In genomic region chr22:31726692-31727091, GRCh38 we compare ENCODE assay signal across 19 cellular contexts. TPM values are rescaled to one million over a fixed set of nuclear protein-coding genes. Genes with fewer than 3 reads are reported as not detected.
A peak's percentile ranks its signal among the peaks of the same experiment; 100 is the strongest.
DNase-seq lines count a peak whose midpoint lies in the region; ATAC-seq and TF ChIP-seq lines count a peak whose summit lies in the region.
"Had no signal": no experiment of that assay in that cellular context is flagged by ENCODE, and none has a peak within 500 bp of the region (broad histone marks: within the 10 kb centered on the region; RNA-seq: fewer than 3 reads in every experiment).

No MANE protein-coding gene starts in this region.

- intact Hi-C loops in heart left ventricle (cut with DNase I), result no loop called here

- H3K27me3 ChIP-seq in heart left ventricle, result no peaks in the 10 kb centered on the region
- no peaks in the 10 kb centered on the region for H3K27me3 ChIP-seq in right atrium auricular region

- CTCF ChIA-PET in activated naive CD4-positive, alpha-beta T cell treated with anti-CD3 and anti-CD28 coated beads, Interleukin-2, amount 10 ng/mL, durations not matched to agents 7 days and 5 days (lab: Charles Lee), result interaction anchor here (1.0 to 1.5 kb wide), 2 partner anchors 13 to 31 kb away, joined by 3 read pairs; no protein-coding TSS in a partner anchor

- TF ChIP-seq CTCF in heart left ventricle (IDR thresholded peaks at IDR 0.05) (no peak), right atrium auricular region (IDR thresholded peaks at IDR 0.05) (no peak)

- H3K36me3 ChIP-seq in heart left ventricle (peaks cover 0 to 56% (median 30%) of the 10 kb centered on the region in 9 donors), right atrium auricular region (no peaks in the 10 kb centered on the region)

- H3K36me3 Mint-ChIP-seq in activated naive CD4-positive, alpha-beta T cell treated with anti-CD3 and anti-CD28 coated beads, Interleukin-2, amount 10 ng/mL, durations not matched to agents 7 days and 5 days, result peaks cover 17% of the 10 kb centered on the region

- H3K27ac Mint-ChIP-seq in stimulated activated naive CD8-positive, alpha-beta T cell treated with anti-CD3 and anti-CD28 coated beads, Interleukin-15, amount 100 ng/mL, for 72 hours, result peak overlapping the region; percentile 19 to 34
- H3K27ac Mint-ChIP-seq in activated naive CD4-positive, alpha-beta T cell treated with anti-CD3 and anti-CD28 coated beads, Interleukin-2, amount 10 ng/mL, durations not matched to agents 7 days and 5 days, result no peak overlapping the region
- H3K27ac Mint-ChIP-seq: B cell; CD4-positive, alpha-beta T cell had no signal

- peaks cover 0 to 17% (median 0%) of the 10 kb centered on the region in 12 donors for H3K4me1 ChIP-seq in heart left ventricle
- H3K4me1 ChIP-seq in right atrium auricular region, result peaks cover 0 to 4% of the 10 kb centered on the region in 2 donors

- WGBS in heart left ventricle, 4 donors, result 34 to 50% (median 49%) methylated on average over 3 of the region's 3 CpGs

- no peaks in the 10 kb centered on the region for H3K4me1 Mint-ChIP-seq in stimulated activated naive CD8-positive, alpha-beta T cell treated with anti-CD3 and anti-CD28 coated beads, Interleukin-15, amount 100 ng/mL, for 72 hours
- H3K4me1 Mint-ChIP-seq in activated naive CD4-positive, alpha-beta T cell treated with anti-CD3 and anti-CD28 coated beads, Interleukin-2, amount 10 ng/mL, durations not matched to agents 7 days and 5 days, result no peaks in the 10 kb centered on the region

- no peak for ATAC-seq in stimulated activated naive CD8-positive, alpha-beta T cell treated with anti-CD3 and anti-CD28 coated beads, Interleukin-15, amount 100 ng/mL, for 72 hours
- ATAC-seq in stimulated activated naive CD8-positive, alpha-beta T cell treated with anti-CD3 and anti-CD28 coated beads, Interleukin-15, Interleukin-2, amounts not matched to agents 100 U/mL and 50 U/mL, for 24 hours, result no peak
- ATAC-seq in heart left ventricle, result peak; percentile 71 to 82 (median 78)
- ATAC-seq: HCT116, HepG2 had no signal

- no peaks in the 10 kb centered on the region for H3K9me3 ChIP-seq in heart left ventricle
- no peaks in the 10 kb centered on the region for H3K9me3 ChIP-seq in right atrium auricular region

- DNase-seq in stimulated activated naive CD8-positive, alpha-beta T cell treated with anti-CD3 and anti-CD28 coated beads, Interleukin-15, amount 100 ng/mL, for 72 hours, result no peak
- DNase-seq in stimulated activated naive CD8-positive, alpha-beta T cell treated with anti-CD3 and anti-CD28 coated beads, Interleukin-15, Interleukin-2, amounts not matched to agents 100 U/mL and 50 U/mL, for 24 hours, result no peak
- no peak for DNase-seq in heart left ventricle
- no peak for DNase-seq in right atrium auricular region (ENCODE audit: low spot score)
- no peak for DNase-seq in NCI-H446 treated with DMSO at 0.1 percent for 48 hours (lab: John Stamatoyannopoulos, UW)
- DNase-seq in activated naive CD4-positive, alpha-beta T cell treated with anti-CD3 and anti-CD28 coated beads, Interleukin-2, amount 10 ng/mL, durations not matched to agents 7 days and 5 days, result no peak
- DNase-seq in D341Med (ENCODE audit: low spot score), result no peak
- no peak for DNase-seq in SIG-M5 treated with dmso at 0.1 percent for 504 hours (lab: John Stamatoyannopoulos, UW; ENCODE audit: unreplicated experiment)
- DNase-seq: ACHN; C1 segment of cervical spinal cord; Calu3; CD4-positive, alpha-beta T cell; DMS153; DMS79 treated with DMSO at 0.1 percent for 48 hours; EL; GM23248 had no signal

- H3K4me3 Mint-ChIP-seq in stimulated activated naive CD8-positive, alpha-beta T cell treated with anti-CD3 and anti-CD28 coated beads, Interleukin-15, amount 100 ng/mL, for 72 hours, result no peak overlapping the region
- no peak overlapping the region for H3K4me3 Mint-ChIP-seq in activated naive CD4-positive, alpha-beta T cell treated with anti-CD3 and anti-CD28 coated beads, Interleukin-2, amount 10 ng/mL, durations not matched to agents 7 days and 5 days
- H3K4me3 Mint-ChIP-seq: B cell; CD4-positive, alpha-beta T cell had no signal

- H3K4me3 ChIP-seq in heart left ventricle (no peak overlapping the region), right atrium auricular region (no peak overlapping the region)
- H3K4me3 ChIP-seq: GM23248 had no signal

- no peaks in the 10 kb centered on the region for H3K27me3 Mint-ChIP-seq in stimulated activated naive CD8-positive, alpha-beta T cell treated with anti-CD3 and anti-CD28 coated beads, Interleukin-15, amount 100 ng/mL, for 72 hours
- H3K27me3 Mint-ChIP-seq in activated naive CD4-positive, alpha-beta T cell treated with anti-CD3 and anti-CD28 coated beads, Interleukin-2, amount 10 ng/mL, durations not matched to agents 7 days and 5 days, result no peaks in the 10 kb centered on the region
- H3K27me3 Mint-ChIP-seq: B cell; CD4-positive, alpha-beta T cell had no signal

- no peaks in the 10 kb centered on the region for H3K9me3 Mint-ChIP-seq in stimulated activated naive CD8-positive, alpha-beta T cell treated with anti-CD3 and anti-CD28 coated beads, Interleukin-15, amount 100 ng/mL, for 72 hours
- H3K9me3 Mint-ChIP-seq in activated naive CD4-positive, alpha-beta T cell treated with anti-CD3 and anti-CD28 coated beads, Interleukin-2, amount 10 ng/mL, durations not matched to agents 7 days and 5 days, result no peaks in the 10 kb centered on the region
- H3K9me3 Mint-ChIP-seq: CD4-positive, alpha-beta T cell had no signal

- H3K27ac ChIP-seq in heart left ventricle (peak overlapping the region in 5 of 12 donors; percentile 5 to 31 (median 24)), right atrium auricular region (peak overlapping the region; percentile 14 to 32)
- H3K27ac ChIP-seq: GM23248 had no signal

- no peak for TF ChIP-seq POLR2A in heart left ventricle (IDR thresholded peaks at IDR 0.05)

RNA-seq across cellular contexts. Expression of gene PRR14L, which starts 23.2 kb away (rescaled TPM):
- total RNA-seq in heart left ventricle, result 10 to 100 TPM in 8 of 9 donors, 1 to 10 TPM in 1; 6.6 to 29.1 (median 15.1) TPM
- polyA plus RNA-seq in heart left ventricle, result 1 to 10 TPM; 4.3 to 8.0 TPM
- 10 to 100 TPM; 12.8 to 13.7 TPM for total RNA-seq in right atrium auricular region

RNA-seq across cellular contexts. Expression of gene DEPDC5, which starts 27.1 kb away (rescaled TPM):
- total RNA-seq in heart left ventricle, result 10 to 100 TPM in 6 of 9 donors, 1 to 10 TPM in 3; 6.4 to 21.4 (median 13.9) TPM
- 1 to 10 TPM; 5.7 to 8.6 TPM for polyA plus RNA-seq in heart left ventricle
- total RNA-seq in right atrium auricular region, result 1 to 10 TPM; 7.0 to 8.6 TPM

Comparison
In these comparisons a context has a peak if more than half of its experiments do, and no peak if none do; other contexts are left out.
1. ATAC-seq: peak in heart left ventricle (4 of 4); none in stimulated activated naive CD8-positive, alpha-beta T cell treated with anti-CD3 and anti-CD28 coated beads, Interleukin-15, amount 100 ng/mL, for 72 hours (single experiment) and stimulated activated naive CD8-positive, alpha-beta T cell treated with anti-CD3 and anti-CD28 coated beads, Interleukin-15, Interleukin-2, amounts not matched to agents 100 U/mL and 50 U/mL, for 24 hours (single experiment).